In genomic region chr14:74019743-74020142, GRCh38 we compare ENCODE assay signal across 8 cellular contexts. TPM values are rescaled to one million over a fixed set of nuclear protein-coding genes. Genes with fewer than 3 reads are reported as not detected.
A peak's percentile ranks its signal among the peaks of the same experiment; 100 is the strongest.
DNase-seq lines count a peak whose midpoint lies in the region; ATAC-seq, FAIRE-seq and TF ChIP-seq lines count a peak whose summit lies in the region.

No MANE protein-coding gene starts in this region.

- H3K4me1 ChIP-seq in ACC112 (ENCODE audit: control insufficient read depth, insufficient read depth, low read length, unreplicated experiment) (no peaks in the 10 kb centered on the region), mammary epithelial cell (ENCODE audit: insufficient read depth, low read length) (no peaks in the 10 kb centered on the region), lower lobe of right lung (peaks cover 16% of the 10 kb centered on the region), transverse colon (peaks cover 0 to 25% (median 14%) of the 10 kb centered on the region in 4 donors)

- TF ChIP-seq CTCF in mammary epithelial cell (conservative IDR thresholded peaks at IDR 0.05 in 1 of 2, IDR thresholded peaks at IDR 0.05 in 1 of 2; ENCODE audit: extremely low read depth in 1 of 2, insufficient read depth in 1 of 2, low read depth in 1 of 2, low read length in 2 of 2) (no peak), lower lobe of right lung (IDR thresholded peaks at IDR 0.05) (no peak), transverse colon (IDR thresholded peaks at IDR 0.05) (no peak)

- no peak for ATAC-seq in lower lobe of right lung
- no peak for ATAC-seq in HG03520 (IDR thresholded peaks at IDR 0.05; ENCODE audit: unreplicated experiment)

- H3K9me3 ChIP-seq in mammary epithelial cell (replicated peaks; ENCODE audit: insufficient read depth, low read length) (no peaks in the 10 kb centered on the region), lower lobe of right lung (no peaks in the 10 kb centered on the region), transverse colon (no peaks in the 10 kb centered on the region)

- H3K4me3 ChIP-seq in ACC112 (ENCODE audit: low read depth, low read length) (peak overlapping the region; percentile 97), mammary epithelial cell (replicated peaks in 1 of 3; ENCODE audit: insufficient read depth in 1 of 3, low read depth in 2 of 3, low read length in 3 of 3) (peak overlapping the region; percentile 73 to 93 (median 89)), lower lobe of right lung (peak overlapping the region; percentile 94), transverse colon (peak overlapping the region; percentile 33 to 65 (median 62))

- H3K9ac ChIP-seq in mammary epithelial cell (ENCODE audit: insufficient read depth, low read length): peak overlapping the region; percentile 88

- TF ChIP-seq POLR2A in transverse colon (IDR thresholded peaks at IDR 0.05): no peak

- H3K27ac ChIP-seq in ACC112 (ENCODE audit: low read depth, low read length) (peak overlapping the region; percentile 94), mammary epithelial cell (ENCODE audit: insufficient read depth, low read depth, low read length) (peak overlapping the region; percentile 89), lower lobe of right lung (peak overlapping the region; percentile 99), transverse colon (peak overlapping the region; percentile 93 to 100 (median 97))

- H3K27me3 ChIP-seq in ACC112 (ENCODE audit: insufficient read depth, low read length): no peaks in the 10 kb centered on the region
- H3K27me3 ChIP-seq in mammary epithelial cell (ENCODE audit: insufficient read depth, low read length): no peaks in the 10 kb centered on the region
- H3K27me3 ChIP-seq in lower lobe of right lung (ENCODE audit: low read depth): no peaks in the 10 kb centered on the region
- H3K27me3 ChIP-seq in transverse colon: no peaks in the 10 kb centered on the region

- 7% methylated on average over 3 of the region's 3 CpGs for WGBS in mammary epithelial cell (ENCODE audit: low coverage, missing lambda C conversion rate)
- 23 to 29% methylated on average over 3 of the region's 3 CpGs for WGBS in transverse colon (ENCODE audit: low coverage in 1 of 2), 2 donors

- BruUV-seq in mammary epithelial cell (replicated peaks; lab: Mats Ljungman, UMichigan): TSS peak; percentile 37

- H2AFZ ChIP-seq in ACC112 (ENCODE audit: low read length, unreplicated experiment) (peak overlapping the region; percentile 50), mammary epithelial cell (ENCODE audit: low read depth, low read length) (peak overlapping the region; percentile 83)

- H3K4me2 ChIP-seq in mammary epithelial cell (ENCODE audit: insufficient read depth, low read depth, low read length): peak overlapping the region; percentile 98

- TF ChIP-seq EP300 in transverse colon (IDR thresholded peaks at IDR 0.05; ENCODE audit: low read depth): no peak

- no peak for FAIRE-seq in HTR-8/SVneo (lab: Jason Lieb, UNC)

- in situ Hi-C loops in mammary epithelial cell (cut with MboI; ENCODE audit: low sequenced_read_pairs in 2 of 2): no loop called here
- in situ Hi-C loops in transverse colon (cut with MboI; ENCODE audit: low pct_ligation_motif_present in 1 of 4, low pct_unique_long_range_greater_than_20kb in 1 of 4, low sequenced_read_pairs in 3 of 4): no loop called here

- CTCF ChIA-PET in mammary epithelial cell (lab: Charles Lee; ENCODE audit: low non-redundant PET): no interaction called here

- H3K79me2 ChIP-seq in ACC112 (ENCODE audit: control insufficient read depth, insufficient read depth, low read length, unreplicated experiment) (no peaks in the 10 kb centered on the region), mammary epithelial cell (ENCODE audit: insufficient read depth, low read length) (peaks cover 3% of the 10 kb centered on the region)

- intact Hi-C loops in mammary epithelial cell (cut with micrococcal nuclease) (loop anchor here (2.0 kb wide), 1 partner anchor 71 kb away; no protein-coding TSS in a partner anchor), lower lobe of right lung (cut with DNase I) (no loop called here), transverse colon (cut with DNase I; ENCODE audit: low total_unique reads) (loop anchor here (1.0 kb wide), 1 partner anchor 65 kb away; the partner anchor contains the start of genes ALDH6A1 and LIN52)

- H3K36me3 ChIP-seq in ACC112 (ENCODE audit: insufficient read depth, low read length) (no peaks in the 10 kb centered on the region), mammary epithelial cell (ENCODE audit: insufficient read depth, low read length) (no peaks in the 10 kb centered on the region), lower lobe of right lung (no peaks in the 10 kb centered on the region), transverse colon (no peaks in the 10 kb centered on the region)

- DNase-seq in HTR-8/SVneo (ENCODE audit: insufficient read length, low spot score) (peak; percentile 47), mammary epithelial cell (peak; percentile 16), lower lobe of right lung (no peak), transverse colon (no peak), activated gamma-delta T cell treated with Interleukin-2 at 50 U/mL for 16 hours (no peak), NCI-H524 treated with DMSO at 0.1 percent for 48 hours (lab: John Stamatoyannopoulos, UW) (no peak)

- H4K20me1 ChIP-seq in mammary epithelial cell (ENCODE audit: insufficient read depth, low read length): no peaks in the 10 kb centered on the region

- dilution Hi-C loops in mammary epithelial cell (cut with HindIII; ENCODE audit: low sequenced_read_pairs): no loop called here

RNA-seq across cellular contexts. Expression of gene BBOF1, which starts 0.6 kb away (rescaled TPM):
- 1 to 10 TPM; 2.4 to 7.2 TPM for total RNA-seq in mammary epithelial cell
- polyA plus RNA-seq in mammary epithelial cell: 0.90 TPM
- 0.31 TPM for polyA minus RNA-seq in mammary epithelial cell
- 7.4 TPM for total RNA-seq in lower lobe of right lung
- total RNA-seq in transverse colon: 1 to 10 TPM; 4.1 to 7.5 (median 5.4) TPM

RNA-seq across cellular contexts. Expression of gene ENTPD5, which starts 0.7 kb away (rescaled TPM):
- 10 to 100 TPM; 16.0 to 19.5 TPM for total RNA-seq in mammary epithelial cell
- polyA plus RNA-seq in mammary epithelial cell: 7.8 TPM
- polyA minus RNA-seq in mammary epithelial cell: 12.0 TPM
- 12.1 TPM for total RNA-seq in lower lobe of right lung
- 100 to 1,000 TPM in 3 of 4 donors, 10 to 100 TPM in 1; 60.9 to 311 (median 219) TPM for total RNA-seq in transverse colon

Comparison
In these comparisons a context has a peak if more than half of its experiments do, and no peak if none do; other contexts are left out.
1. DNase-seq: peak in HTR-8/SVneo (single experiment) and mammary epithelial cell (single experiment); none in lower lobe of right lung (single experiment), transverse colon (single experiment), activated gamma-delta T cell treated with Interleukin-2 at 50 U/mL for 16 hours (single experiment) and NCI-H524 treated with DMSO at 0.1 percent for 48 hours (single experiment).
2. Peak in every context shown above with its lines, with median percentiles within 50 percentile points of each other: H3K27ac ChIP-seq and H3K4me3 ChIP-seq.